Comparison of ENCODE assay signal across 9 cellular contexts in genomic region chr9:109010676-109011655, GRCh38.
DNase-seq lines count a peak whose midpoint lies in the region; ATAC-seq and TF ChIP-seq lines count a peak whose summit lies in the region.
"Had no signal": no experiment of that assay in that cellular context is flagged by ENCODE, and none has a peak within 500 bp of the region (broad histone marks: within the 10 kb centered on the region; RNA-seq: fewer than 3 reads in every experiment).

No MANE protein-coding gene starts in this region.

- no peak overlapping the region for H3K9ac ChIP-seq in SU-DHL-6 (ENCODE audit: low read length)

- H3K79me2 ChIP-seq in SU-DHL-6 (ENCODE audit: insufficient read depth, low read length): peaks cover 25% of the 10 kb centered on the region; the same call in 1 of the 2 replicates

- no peak overlapping the region for H3K27ac ChIP-seq in SU-DHL-6 (ENCODE audit: low read depth, low read length)
- H3K27ac ChIP-seq: C4-2B had no signal

- peak overlapping the region; percentile 47 for H3K27ac Mint-ChIP-seq in stimulated activated naive CD8-positive, alpha-beta T cell treated with anti-CD3 and anti-CD28 coated beads, Interleukin-15, Interleukin-2, amounts not matched to agents 100 ng/mL and 50 ng/mL, for 24 hours

- ATAC-seq in HG03095 (IDR thresholded peaks at IDR 0.05; ENCODE audit: unreplicated experiment): peak; percentile 32

- no peak overlapping the region for H3K4me3 Mint-ChIP-seq in stimulated activated naive CD8-positive, alpha-beta T cell treated with anti-CD3 and anti-CD28 coated beads, Interleukin-15, Interleukin-2, amounts not matched to agents 100 ng/mL and 50 ng/mL, for 24 hours

- H3K4me2 ChIP-seq in SU-DHL-6 (ENCODE audit: low read depth, low read length, poor library complexity, severe bottlenecking): peak overlapping the region; percentile 87

- no peaks in the 10 kb centered on the region for H3K36me3 Mint-ChIP-seq in stimulated activated naive CD8-positive, alpha-beta T cell treated with anti-CD3 and anti-CD28 coated beads, Interleukin-15, Interleukin-2, amounts not matched to agents 100 ng/mL and 50 ng/mL, for 24 hours (ENCODE audit: low read depth)

- peaks cover 26% of the 10 kb centered on the region for H3K4me1 Mint-ChIP-seq in stimulated activated naive CD8-positive, alpha-beta T cell treated with anti-CD3 and anti-CD28 coated beads, Interleukin-15, Interleukin-2, amounts not matched to agents 100 ng/mL and 50 ng/mL, for 24 hours (ENCODE audit: low read depth)

- peaks cover 10% of the 10 kb centered on the region; the same call in 1 of the 2 replicates for H4K20me1 ChIP-seq in SU-DHL-6 (ENCODE audit: low read depth, low read length)

- peaks cover 23% of the 10 kb centered on the region for H3F3A ChIP-seq in SU-DHL-6 (ENCODE audit: insufficient read depth)

- H3K27me3 Mint-ChIP-seq in stimulated activated naive CD8-positive, alpha-beta T cell treated with anti-CD3 and anti-CD28 coated beads, Interleukin-15, Interleukin-2, amounts not matched to agents 100 ng/mL and 50 ng/mL, for 24 hours: peaks cover 4% of the 10 kb centered on the region

- no peaks in the 10 kb centered on the region for H3K27me3 ChIP-seq in SU-DHL-6 (ENCODE audit: low read length)

- no peak for TF ChIP-seq CTCF in SU-DHL-6 (IDR thresholded peaks at IDR 0.05; ENCODE audit: insufficient read depth, low read length, poor library complexity, severe bottlenecking)

- no peak overlapping the region for H3K4me3 ChIP-seq in SU-DHL-6 (ENCODE audit: insufficient read depth, low read length, poor library complexity, severe bottlenecking)

- no peaks in the 10 kb centered on the region for H3K9me3 ChIP-seq in SU-DHL-6 (ENCODE audit: insufficient read depth, low read length)

- DNase-seq in NCI-H345 (lab: John Stamatoyannopoulos, UW) (peak; percentile 5), NCI-H345 treated with DMSO at 0.1 percent for 48 hours (lab: John Stamatoyannopoulos, UW; ENCODE audit: unreplicated experiment) (no peak), amniotic epithelial cell (ENCODE audit: low read depth) (peak; percentile 90), left kidney (ENCODE audit: low read depth, low spot score) (peak; percentile 64), NCI-H82 treated with DMSO at 0.1 percent for 48 hours (lab: John Stamatoyannopoulos, UW; ENCODE audit: unreplicated experiment) (no peak)

- no peaks in the 10 kb centered on the region for H3K9me2 ChIP-seq in SU-DHL-6 (replicated peaks; ENCODE audit: insufficient read depth, low read length)

- no peak overlapping the region for H2AFZ ChIP-seq in SU-DHL-6 (ENCODE audit: low read depth, low read length, severe bottlenecking)

- H3K36me3 ChIP-seq in SU-DHL-6 (ENCODE audit: low read length): no peaks in the 10 kb centered on the region

- no peaks in the 10 kb centered on the region for H3K9me3 Mint-ChIP-seq in stimulated activated naive CD8-positive, alpha-beta T cell treated with anti-CD3 and anti-CD28 coated beads, Interleukin-15, Interleukin-2, amounts not matched to agents 100 ng/mL and 50 ng/mL, for 24 hours

Comparison
In these comparisons a context has a peak if more than half of its experiments do, and no peak if none do; other contexts are left out.
1. DNase-seq: peak in NCI-H345 (single experiment), amniotic epithelial cell (single experiment) and left kidney (single experiment); none in NCI-H345 treated with DMSO at 0.1 percent for 48 hours (single experiment) and NCI-H82 treated with DMSO at 0.1 percent for 48 hours (single experiment).